Comparison of ENCODE assay signal across 8 cellular contexts in genomic region chr19:39389621-39390414, GRCh38. TPM values are rescaled to one million over a fixed set of nuclear protein-coding genes. Genes with fewer than 3 reads are reported as not detected.
DNase-seq lines count a peak whose midpoint lies in the region; ATAC-seq and TF ChIP-seq lines count a peak whose summit lies in the region.

No MANE protein-coding gene starts in this region.

- H3K36me3 Mint-ChIP-seq in activated B cell treated with CpG ODN at 0.5 μM for 24 hours (ENCODE audit: low read depth) = peaks cover 80% of the 10 kb centered on the region

- peaks cover 40% of the 10 kb centered on the region for H3K4me1 Mint-ChIP-seq in activated B cell treated with CpG ODN at 0.5 μM for 24 hours

- H3K27me3 Mint-ChIP-seq in activated B cell treated with CpG ODN at 0.5 μM for 24 hours = no peaks in the 10 kb centered on the region

- intact Hi-C loops in activated B cell treated with CpG ODN at 0.5 μM for 24 hours (cut with micrococcal nuclease) = loop anchor here (2.0 kb wide), 2 partner anchors 39 to 265 kb away; partner anchors contain the start of gene PAK4
- intact Hi-C loops in right cardiac atrium (cut with DNase I) = no loop called here
- intact Hi-C loops in spleen (cut with DNase I; ENCODE audit: low total_unique reads) = no loop called here

- H3K27ac ChIP-seq in right cardiac atrium (ENCODE audit: low read length) = peak overlapping the region; percentile 32
- peak overlapping the region; percentile 98 to 100 (median 99) for H3K27ac ChIP-seq in spleen

- TF ChIP-seq CTCF in activated B cell treated with CpG ODN at 0.5 μM for 24 hours (IDR thresholded peaks at IDR 0.05) (no peak), spleen (IDR thresholded peaks at IDR 0.05 in 8 of 11, conservative IDR thresholded peaks at IDR 0.05 in 3 of 11) (no peak)

- peak overlapping the region; percentile 98 for H3K27ac Mint-ChIP-seq in activated B cell treated with CpG ODN at 0.5 μM for 24 hours

- no peak for ATAC-seq in activated B cell treated with CpG ODN at 0.5 μM for 24 hours (ENCODE audit: low read depth)
- ATAC-seq in right cardiac atrium = no peak
- no peak for ATAC-seq in HG03354 (IDR thresholded peaks at IDR 0.05; ENCODE audit: poor library complexity, severe bottlenecking, unreplicated experiment)

- POLR2A ChIA-PET in activated B cell treated with CpG ODN at 0.5 μM for 24 hours (lab: Charles Lee) = interaction anchor here (2.7 to 4.0 kb wide), 4 partner anchors 13 to 47 kb away, joined by 35 to 74 read pairs (median 54); partner anchors contain the start of genes RPS16, SAMD4B and ZFP36

- DNase-seq in DMS53 (lab: John Stamatoyannopoulos, UW) = peak; percentile 52
- no peak for DNase-seq in DMS53 treated with DMSO at 0.1 percent for 48 hours (lab: John Stamatoyannopoulos, UW; ENCODE audit: unreplicated experiment)
- DNase-seq in activated B cell treated with CpG ODN at 0.5 μM for 24 hours = no peak
- DNase-seq in right cardiac atrium = peak in 1 of 3 donors; percentile 54
- DNase-seq in spleen = no peak
- no peak for DNase-seq in NCI-H2107 treated with DMSO at 0.1 percent for 48 hours (lab: John Stamatoyannopoulos, UW; ENCODE audit: unreplicated experiment)
- DNase-seq in hypothalamus (lab: John Stamatoyannopoulos, UW) = no peak

- H3K27me3 ChIP-seq in right cardiac atrium (ENCODE audit: control insufficient read depth, insufficient read depth) (no peaks in the 10 kb centered on the region), spleen (replicated peaks in 1 of 7) (no peaks in the 10 kb centered on the region)

- H3K4me3 ChIP-seq in right cardiac atrium (ENCODE audit: low read length) (peak overlapping the region; percentile 60), spleen (peak overlapping the region; percentile 74 to 100 (median 88))

- CTCF ChIA-PET in activated B cell treated with CpG ODN at 0.5 μM for 24 hours (lab: Charles Lee) = interaction anchor here (1.1 kb wide), 1 partner anchor 267 kb away, joined by 3 read pairs; no protein-coding TSS in a partner anchor

- H3K4me3 Mint-ChIP-seq in activated B cell treated with CpG ODN at 0.5 μM for 24 hours = peak overlapping the region; percentile 91

- no peak for TF ChIP-seq POLR2A in spleen (IDR thresholded peaks at IDR 0.05)

- H3K9me3 ChIP-seq in right cardiac atrium (ENCODE audit: control insufficient read depth, low read length) (no peaks in the 10 kb centered on the region), spleen (no peaks in the 10 kb centered on the region)

- no peaks in the 10 kb centered on the region for H3K9me3 Mint-ChIP-seq in activated B cell treated with CpG ODN at 0.5 μM for 24 hours

- H3K4me1 ChIP-seq in right cardiac atrium (ENCODE audit: control insufficient read depth, insufficient read depth, low read length) = peaks cover 2% of the 10 kb centered on the region
- peaks cover 17 to 69% (median 34%) of the 10 kb centered on the region in 6 donors for H3K4me1 ChIP-seq in spleen

- WGBS in right cardiac atrium = 68% methylated on average over 13 of the region's 13 CpGs
- WGBS in spleen, 5 donors = 71 to 77% (median 73%) methylated on average over 13 of the region's 13 CpGs

- H3K36me3 ChIP-seq in spleen = peaks cover 0 to 76% (median 65%) of the 10 kb centered on the region in 6 donors

RNA-seq across cellular contexts. Expression of gene PAF1, which starts 1.1 kb away (rescaled TPM):
- 50.3 and 52.4 TPM in 2 replicates for total RNA-seq in activated B cell treated with CpG ODN at 0.5 μM for 24 hours
- total RNA-seq in right cardiac atrium = 10 to 100 TPM; 41.0 to 42.8 (median 41.3) TPM
- 43.5 TPM for polyA plus RNA-seq in right cardiac atrium
- total RNA-seq in spleen = 10 to 100 TPM; 35.0 to 48.1 (median 39.8) TPM
- 10 to 100 TPM; 27.4 to 51.3 (median 35.6) TPM for polyA plus RNA-seq in spleen

RNA-seq across cellular contexts. Expression of gene MED29, which starts 1.4 kb away (rescaled TPM):
- 38.0 and 39.0 TPM in 2 replicates for total RNA-seq in activated B cell treated with CpG ODN at 0.5 μM for 24 hours
- total RNA-seq in right cardiac atrium = 10 to 100 TPM; 25.1 to 31.8 (median 27.0) TPM
- polyA plus RNA-seq in right cardiac atrium = 38.3 TPM
- 10 to 100 TPM; 25.7 to 45.7 (median 34.6) TPM for total RNA-seq in spleen
- polyA plus RNA-seq in spleen = 10 to 100 TPM; 15.5 to 28.2 (median 20.5) TPM

RNA-seq across cellular contexts. Expression of gene ZFP36, which starts 16.8 kb away (rescaled TPM):
- total RNA-seq in activated B cell treated with CpG ODN at 0.5 μM for 24 hours = 167 and 206 TPM in 2 replicates
- 100 to 1,000 TPM in 1 of 4 donors, 10 to 100 TPM in 3; 38.1 to 157 (median 56.4) TPM for total RNA-seq in right cardiac atrium
- polyA plus RNA-seq in right cardiac atrium = 203 TPM
- total RNA-seq in spleen = 100 to 1,000 TPM in 6 of 7 donors, 10 to 100 TPM in 1; 91.5 to 396 (median 191) TPM
- polyA plus RNA-seq in spleen = 100 to 1,000 TPM in 1 of 3 donors, 10 to 100 TPM in 2; 63.2 to 117 (median 72.6) TPM

RNA-seq across cellular contexts. Expression of gene PLEKHG2, which starts 22.7 kb away (rescaled TPM):
- total RNA-seq in activated B cell treated with CpG ODN at 0.5 μM for 24 hours (111 and 125 TPM in 2 replicates), right cardiac atrium (10 to 100 TPM; 13.1 to 29.5 (median 20.1) TPM), spleen (100 to 1,000 TPM in 1 of 7 donors, 10 to 100 TPM in 6; 18.6 to 107 (median 48.4) TPM)
- polyA plus RNA-seq in right cardiac atrium (11.3 TPM), spleen (10 to 100 TPM in 1 of 3 donors, 1 to 10 TPM in 2; 8.9 to 25.8 (median 9.5) TPM)

RNA-seq across cellular contexts. Expression of gene RPS16, which starts 45.9 kb away (rescaled TPM):
- total RNA-seq in activated B cell treated with CpG ODN at 0.5 μM for 24 hours (4,002 and 4,656 TPM in 2 replicates), right cardiac atrium (1,000 to 10,000 TPM; 1,282 to 1,746 (median 1,468) TPM), spleen (1,000 to 10,000 TPM; 1,378 to 2,109 (median 1,598) TPM)
- polyA plus RNA-seq in right cardiac atrium (1,560 TPM), spleen (1,000 to 10,000 TPM; 5,364 to 5,747 (median 5,635) TPM)
